9 cellular contexts compared by ENCODE assay signal in genomic region chr6:105482227-105482839, GRCh38.
DNase-seq lines count a peak whose midpoint lies in the region; ATAC-seq, FAIRE-seq and TF ChIP-seq lines count a peak whose summit lies in the region.
"Had no signal": no experiment of that assay in that cellular context is flagged by ENCODE, and none has a peak within 500 bp of the region (broad histone marks: within the 10 kb centered on the region; RNA-seq: fewer than 3 reads in every experiment).

No MANE protein-coding gene starts in this region.

- peak overlapping the region; percentile 66 for H3K27ac Mint-ChIP-seq in activated naive CD8-positive, alpha-beta T cell treated with anti-CD3 and anti-CD28 coated beads, Interleukin-2, amount 10 ng/mL, durations not matched to agents 7 days and 5 days
- no peak overlapping the region for H3K27ac Mint-ChIP-seq in activated naive CD8-positive, alpha-beta T cell treated with anti-CD3 and anti-CD28 coated beads for 36 hours
- H3K27ac Mint-ChIP-seq in T-cell: peak overlapping the region; percentile 56 to 77

- H3K4me1 ChIP-seq in left ventricle myocardium inferior: peaks cover 32% of the 10 kb centered on the region
- H3K4me1 ChIP-seq: right lobe of liver had no signal

- CTCF ChIA-PET in T-cell (lab: Charles Lee): interaction anchor here (0.6 to 3.5 kb wide), 8 partner anchors 29 to 743 kb away, joined by 3 to 35 read pairs (median 6); no protein-coding TSS in a partner anchor

- peaks cover 22% of the 10 kb centered on the region for H3K4me1 Mint-ChIP-seq in activated naive CD8-positive, alpha-beta T cell treated with anti-CD3 and anti-CD28 coated beads, Interleukin-2, amount 10 ng/mL, durations not matched to agents 7 days and 5 days
- H3K4me1 Mint-ChIP-seq in activated naive CD8-positive, alpha-beta T cell treated with anti-CD3 and anti-CD28 coated beads for 36 hours: peaks cover 5% of the 10 kb centered on the region
- H3K4me1 Mint-ChIP-seq in T-cell: peaks cover 6 to 31% (median 17%) of the 10 kb centered on the region in 3 donors

- no peak for DNase-seq in activated naive CD8-positive, alpha-beta T cell treated with anti-CD3 and anti-CD28 coated beads, Interleukin-2, amount 10 ng/mL, durations not matched to agents 7 days and 5 days
- no peak for DNase-seq in activated naive CD8-positive, alpha-beta T cell treated with anti-CD3 and anti-CD28 coated beads for 36 hours
- no peak for DNase-seq in T-cell
- peak; percentile 68 for DNase-seq in left ventricle myocardium inferior
- DNase-seq in urothelium cell line (ENCODE audit: low spot score): peak; percentile 17
- no peak for DNase-seq in GOT3 (lab: John Stamatoyannopoulos, UW)

- intact Hi-C loops in left ventricle myocardium inferior (cut with micrococcal nuclease): loop anchor here (10.0 kb wide), 2 partner anchors 252 to 742 kb away; no protein-coding TSS in a partner anchor

- H3K4me3 ChIP-seq in left ventricle myocardium inferior: peak overlapping the region; percentile 18
- H3K4me3 ChIP-seq: right lobe of liver had no signal

- peaks cover 2% of the 10 kb centered on the region for H3K9me3 Mint-ChIP-seq in activated naive CD8-positive, alpha-beta T cell treated with anti-CD3 and anti-CD28 coated beads, Interleukin-2, amount 10 ng/mL, durations not matched to agents 7 days and 5 days
- H3K9me3 Mint-ChIP-seq in activated naive CD8-positive, alpha-beta T cell treated with anti-CD3 and anti-CD28 coated beads for 36 hours: no peaks in the 10 kb centered on the region
- peaks cover 0 to under 1% (median 0%) of the 10 kb centered on the region in 3 donors for H3K9me3 Mint-ChIP-seq in T-cell

- FAIRE-seq in urothelium cell line (lab: Jason Lieb, UNC): no peak

- H3K4me3 Mint-ChIP-seq in activated naive CD8-positive, alpha-beta T cell treated with anti-CD3 and anti-CD28 coated beads, Interleukin-2, amount 10 ng/mL, durations not matched to agents 7 days and 5 days: peak overlapping the region; percentile 16
- no peak overlapping the region for H3K4me3 Mint-ChIP-seq in activated naive CD8-positive, alpha-beta T cell treated with anti-CD3 and anti-CD28 coated beads for 36 hours
- H3K4me3 Mint-ChIP-seq in T-cell: peak overlapping the region in 2 of 3 donors; percentile 42

- no peak overlapping the region for H3K27ac ChIP-seq in left ventricle myocardium inferior (replicated peaks)
- H3K27ac ChIP-seq: right lobe of liver had no signal

- no peak for TF ChIP-seq CTCF in left ventricle myocardium inferior (IDR thresholded peaks at IDR 0.05; ENCODE audit: borderline replicate concordance)

- H3K27me3 Mint-ChIP-seq in activated naive CD8-positive, alpha-beta T cell treated with anti-CD3 and anti-CD28 coated beads, Interleukin-2, amount 10 ng/mL, durations not matched to agents 7 days and 5 days: peaks cover 11% of the 10 kb centered on the region
- H3K27me3 Mint-ChIP-seq in activated naive CD8-positive, alpha-beta T cell treated with anti-CD3 and anti-CD28 coated beads for 36 hours: peaks cover 12% of the 10 kb centered on the region
- H3K27me3 Mint-ChIP-seq in T-cell: peaks cover 2 to 11% of the 10 kb centered on the region in 2 donors

- peaks cover 5% of the 10 kb centered on the region for H3K9me3 ChIP-seq in left ventricle myocardium inferior (replicated peaks)
- H3K9me3 ChIP-seq: right lobe of liver had no signal

- no peak for ATAC-seq in activated naive CD8-positive, alpha-beta T cell treated with anti-CD3 and anti-CD28 coated beads, Interleukin-2, amount 10 ng/mL, durations not matched to agents 7 days and 5 days (ENCODE audit: low read depth)
- no peak for ATAC-seq in T-cell (replicated peaks in 1 of 4)
- ATAC-seq in GM21447 (IDR thresholded peaks at IDR 0.05; ENCODE audit: unreplicated experiment): no peak
- no peak for ATAC-seq in GM21528 (IDR thresholded peaks at IDR 0.05; ENCODE audit: low FRiP score, unreplicated experiment)
- ATAC-seq: right lobe of liver had no signal

- H3K36me3 Mint-ChIP-seq in activated naive CD8-positive, alpha-beta T cell treated with anti-CD3 and anti-CD28 coated beads, Interleukin-2, amount 10 ng/mL, durations not matched to agents 7 days and 5 days: peaks cover 4% of the 10 kb centered on the region
- no peaks in the 10 kb centered on the region for H3K36me3 Mint-ChIP-seq in activated naive CD8-positive, alpha-beta T cell treated with anti-CD3 and anti-CD28 coated beads for 36 hours
- no peaks in the 10 kb centered on the region for H3K36me3 Mint-ChIP-seq in T-cell

- no peaks in the 10 kb centered on the region for H3K36me3 ChIP-seq in left ventricle myocardium inferior
- H3K36me3 ChIP-seq: right lobe of liver had no signal

- POLR2A ChIA-PET in activated naive CD8-positive, alpha-beta T cell treated with anti-CD3 and anti-CD28 coated beads, Interleukin-2, amount 10 ng/mL, durations not matched to agents 7 days and 5 days (lab: Charles Lee): interaction anchor here (0.6 kb wide), 1 partner anchor 549 kb away, joined by 3 read pairs; no protein-coding TSS in a partner anchor
- POLR2A ChIA-PET in T-cell (lab: Charles Lee): interaction anchor here in 1 of 2 donors (0.7 kb wide), 1 partner anchor 854 kb away, joined by 12 read pairs; no protein-coding TSS in a partner anchor

- no peaks in the 10 kb centered on the region for H3K27me3 ChIP-seq in left ventricle myocardium inferior (ENCODE audit: low read depth)
- H3K27me3 ChIP-seq: right lobe of liver had no signal

Comparison
In these comparisons a context has a peak if more than half of its experiments do, and no peak if none do; other contexts are left out.
1. DNase-seq: peak in left ventricle myocardium inferior (single experiment) and urothelium cell line (single experiment); none in activated naive CD8-positive, alpha-beta T cell treated with anti-CD3 and anti-CD28 coated beads, Interleukin-2, amount 10 ng/mL, durations not matched to agents 7 days and 5 days (single experiment), activated naive CD8-positive, alpha-beta T cell treated with anti-CD3 and anti-CD28 coated beads for 36 hours (single experiment), T-cell (0 of 34) and GOT3 (single experiment).